9 cellular contexts compared by ENCODE assay signal in the genomic region with DNA sequence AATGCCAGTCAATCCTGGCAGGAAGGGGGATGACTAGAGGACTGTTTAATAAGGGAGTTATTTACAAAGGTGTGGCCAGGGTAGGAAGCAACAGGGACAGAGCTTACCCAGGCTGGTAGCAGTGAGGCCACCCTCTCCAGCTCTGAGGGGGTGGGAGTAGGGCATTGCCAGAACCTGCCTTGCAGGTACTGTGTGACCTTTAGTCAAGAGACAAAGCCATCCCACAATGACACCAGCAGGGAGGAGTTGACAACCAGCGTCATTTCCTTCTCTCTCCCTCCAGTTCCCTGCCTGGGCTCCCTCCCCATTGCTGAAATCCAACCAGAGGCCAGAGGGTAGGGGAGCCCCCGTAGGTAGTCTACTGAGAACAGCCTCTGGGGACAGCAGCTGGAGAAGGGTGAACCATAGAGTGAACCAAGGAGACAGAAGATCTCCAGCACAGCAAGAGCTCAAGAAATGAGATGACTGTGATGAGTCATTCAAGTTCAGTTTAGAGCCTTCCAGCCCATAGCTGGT. TPM values are rescaled to one million over a fixed set of nuclear protein-coding genes. Genes with fewer than 3 reads are reported as not detected.
DNase-seq lines count a peak whose midpoint lies in the region; ATAC-seq and TF ChIP-seq lines count a peak whose summit lies in the region.
"Had no signal": no experiment of that assay in that cellular context is flagged by ENCODE, and none has a peak within 500 bp of the region (broad histone marks: within the 10 kb centered on the region; RNA-seq: fewer than 3 reads in every experiment).

No MANE protein-coding gene starts in this region.

- H3K23ac ChIP-seq in neuronal stem cell (ENCODE audit: low read depth, low read length, poor library complexity) = no peak overlapping the region

- H2BK12ac ChIP-seq in neuronal stem cell (ENCODE audit: low read length) = no peak overlapping the region

- H2BK5ac ChIP-seq in neuronal stem cell (ENCODE audit: low read length) = no peak overlapping the region

- H2AFZ ChIP-seq in neuronal stem cell (ENCODE audit: low read length) = no peak overlapping the region

- peaks cover 2 to 10% of the 10 kb centered on the region in 2 donors for H3K9me3 ChIP-seq in neuronal stem cell (replicated peaks in 1 of 2; ENCODE audit: control insufficient read depth in 2 of 2, insufficient read depth in 1 of 2, low read depth in 1 of 2, low read length in 2 of 2)
- H3K9me3 ChIP-seq in right cardiac atrium (ENCODE audit: control insufficient read depth, low read length) = no peaks in the 10 kb centered on the region

- H4K8ac ChIP-seq in neuronal stem cell (ENCODE audit: low read depth, low read length) = no peak overlapping the region

- H2BK120ac ChIP-seq in neuronal stem cell (ENCODE audit: low read depth, low read length) = no peak overlapping the region

- H3K4me3 ChIP-seq in GM12865 (ENCODE audit: low read depth, low read length) = no peak overlapping the region
- peak overlapping the region; percentile 7; the same call in 1 of the 2 replicates for H3K4me3 ChIP-seq in Jurkat, Clone E6-1 (ENCODE audit: low read length)
- no peak overlapping the region for H3K4me3 ChIP-seq in neuronal stem cell (ENCODE audit: low read length in 2 of 2)
- H3K4me3 ChIP-seq in right cardiac atrium (ENCODE audit: low read length) = no peak overlapping the region

- no peak overlapping the region for H3K18ac ChIP-seq in neuronal stem cell (ENCODE audit: low read length)

- H3K36me3 ChIP-seq in neuronal stem cell (replicated peaks in 1 of 2; ENCODE audit: control insufficient read depth in 2 of 2, insufficient read depth in 2 of 2, low read length in 2 of 2) = no peaks in the 10 kb centered on the region

- no peak for TF ChIP-seq CTCF in GM12865 (IDR thresholded peaks at IDR 0.05; ENCODE audit: insufficient read depth, low read depth, low read length, missing control alignments)

- H4K91ac ChIP-seq in neuronal stem cell (ENCODE audit: low read depth, low read length, poor library complexity) = no peak overlapping the region

- no peak overlapping the region for H3K4ac ChIP-seq in neuronal stem cell (ENCODE audit: low read length)

- intact Hi-C loops in right cardiac atrium (cut with DNase I) = no loop called here

- H2BK15ac ChIP-seq in neuronal stem cell (ENCODE audit: low read length) = no peak overlapping the region

- no peak overlapping the region for H3K27ac ChIP-seq in neuronal stem cell (replicated peaks; ENCODE audit: low read length)
- no peak overlapping the region for H3K27ac ChIP-seq in right cardiac atrium (ENCODE audit: low read length)

- no CpG with 5 or more reads among the region's 2 CpGs for WGBS in neuronal stem cell (ENCODE audit: extremely low coverage in 2 of 2, insufficient read length in 2 of 2, insufficient replicate concordance in 1 of 2), 2 donors
- WGBS in right cardiac atrium = 85% methylated on average over 2 of the region's 2 CpGs

- no peak overlapping the region for H3K4me2 ChIP-seq in neuronal stem cell (ENCODE audit: insufficient read depth, low read length, poor library complexity, severe bottlenecking)

- no peak overlapping the region for H3K14ac ChIP-seq in neuronal stem cell (ENCODE audit: low read length)

- no peaks in the 10 kb centered on the region for H3K27me3 ChIP-seq in neuronal stem cell (ENCODE audit: control insufficient read depth in 3 of 3, insufficient read depth in 3 of 3, low read depth in 1 of 3, low read length in 3 of 3)
- no peaks in the 10 kb centered on the region for H3K27me3 ChIP-seq in right cardiac atrium (ENCODE audit: control insufficient read depth, insufficient read depth)

- H2AK5ac ChIP-seq in neuronal stem cell (ENCODE audit: low read depth, low read length) = no peak overlapping the region

- peaks cover 8 to 30% of the 10 kb centered on the region in 2 donors for H3K4me1 ChIP-seq in neuronal stem cell (ENCODE audit: control insufficient read depth in 2 of 2, insufficient read depth in 1 of 2, low read depth in 1 of 2, low read length in 2 of 2)
- no peaks in the 10 kb centered on the region for H3K4me1 ChIP-seq in right cardiac atrium (ENCODE audit: control insufficient read depth, insufficient read depth, low read length)

- H3K9ac ChIP-seq in neuronal stem cell (ENCODE audit: low read depth, low read length, poor library complexity) = no peak overlapping the region

- H3K79me1 ChIP-seq in neuronal stem cell (ENCODE audit: low read depth, low read length) = no peaks in the 10 kb centered on the region

- DNase-seq in GM12865 (ENCODE audit: low read depth) (peak; percentile 67), iris pigment epithelial cell (ENCODE audit: low read depth) (peak; percentile 28), neuronal stem cell (ENCODE audit: low spot score) (no peak), right cardiac atrium (no peak), putamen (ENCODE audit: low spot score) (no peak)
- DNase-seq in Jurkat, Clone E6-1 (ENCODE audit: low read depth, low spot score) = no peak
- DNase-seq: T-helper 17 cell had no signal

- ATAC-seq in GM21390 (IDR thresholded peaks at IDR 0.05; ENCODE audit: unreplicated experiment) (peak; percentile 70), GM21717 (IDR thresholded peaks at IDR 0.05; ENCODE audit: unreplicated experiment) (no peak), right cardiac atrium (no peak)
- ATAC-seq: T-helper 17 cell had no signal

RNA-seq across cellular contexts. Expression of a gene that starts 33.3 kb away (rescaled TPM):
- 9.2 TPM for polyA plus RNA-seq in Jurkat, Clone E6-1 (2012; ENCODE audit: insufficient read depth, insufficient read length)
- 13.0 TPM for polyA plus RNA-seq in neuronal stem cell (2013, experiment 1 of 2)
- polyA plus RNA-seq in neuronal stem cell (2013, experiment 2 of 2) = 13.3 TPM
- total RNA-seq in right cardiac atrium = 10 to 100 TPM in 2 of 4 donors, 1 to 10 TPM in 2; 8.8 to 10.6 (median 9.6) TPM
- 8.7 TPM for polyA plus RNA-seq in right cardiac atrium

Comparison
In these comparisons a context has a peak if more than half of its experiments do, and no peak if none do; other contexts are left out.
1. DNase-seq: peak in GM12865 (single experiment) and iris pigment epithelial cell (single experiment); none in Jurkat, Clone E6-1 (single experiment), neuronal stem cell (single experiment), right cardiac atrium (0 of 3) and putamen (single experiment).